Comparison of ENCODE assay signal across 9 cellular contexts in genomic region chr2:238513346-238513745, GRCh38.
DNase-seq lines count a peak whose midpoint lies in the region; ATAC-seq and TF ChIP-seq lines count a peak whose summit lies in the region.
"Had no signal": no experiment of that assay in that cellular context is flagged by ENCODE, and none has a peak within 500 bp of the region (broad histone marks: within the 10 kb centered on the region; RNA-seq: fewer than 3 reads in every experiment).

No MANE protein-coding gene starts in this region.

- peak; percentile 68 for DNase-seq in AG08395 (ENCODE audit: low spot score)
- no peak for DNase-seq in GM12864 (ENCODE audit: low read depth)
- DNase-seq in NCI-H82 treated with DMSO at 0.1 percent for 48 hours (lab: John Stamatoyannopoulos, UW; ENCODE audit: unreplicated experiment): peak; percentile 6
- peak; percentile 71 for DNase-seq in dermis blood vessel endothelial cell
- DNase-seq in progenitor cell of endocrine pancreas (ENCODE audit: low spot score, unreplicated experiment): no peak
- DNase-seq in NCI-H2107 treated with DMSO at 0.1 percent for 48 hours (lab: John Stamatoyannopoulos, UW; ENCODE audit: unreplicated experiment): no peak

- H3K9me3 Mint-ChIP-seq in progenitor cell of endocrine pancreas (ENCODE audit: low read depth): peaks cover 17% of the 10 kb centered on the region

- peaks cover 5% of the 10 kb centered on the region for H3K36me3 Mint-ChIP-seq in progenitor cell of endocrine pancreas (ENCODE audit: insufficient read depth)

- no peak overlapping the region for H3K4me3 ChIP-seq in GM12864 (ENCODE audit: low read depth, low read length)

- peaks cover 8% of the 10 kb centered on the region for H3K4me1 Mint-ChIP-seq in progenitor cell of endocrine pancreas (ENCODE audit: low read depth)
- H3K4me1 Mint-ChIP-seq: immature natural killer cell had no signal

- H3K4me3 Mint-ChIP-seq in progenitor cell of endocrine pancreas (ENCODE audit: low read depth): no peak overlapping the region
- H3K4me3 Mint-ChIP-seq: immature natural killer cell had no signal

- no peak for ATAC-seq in HG03280 (IDR thresholded peaks at IDR 0.05; ENCODE audit: unreplicated experiment)
- ATAC-seq in HG03159 (IDR thresholded peaks at IDR 0.05; ENCODE audit: unreplicated experiment): no peak

- no peak overlapping the region for H3K27ac Mint-ChIP-seq in progenitor cell of endocrine pancreas
- H3K27ac Mint-ChIP-seq: immature natural killer cell had no signal

- TF ChIP-seq CTCF in GM12864 (IDR thresholded peaks at IDR 0.05; ENCODE audit: low read depth, low read length, missing control alignments): peak; percentile 68
- peak; percentile 48 for TF ChIP-seq CTCF in progenitor cell of endocrine pancreas (IDR thresholded peaks at IDR 0.05; ENCODE audit: unreplicated experiment)

- no peaks in the 10 kb centered on the region for H3K27me3 Mint-ChIP-seq in progenitor cell of endocrine pancreas

Comparison
In these comparisons a context has a peak if more than half of its experiments do, and no peak if none do; other contexts are left out.
1. DNase-seq: peak in AG08395 (single experiment), NCI-H82 treated with DMSO at 0.1 percent for 48 hours (single experiment) and dermis blood vessel endothelial cell (single experiment); none in GM12864 (single experiment), progenitor cell of endocrine pancreas (single experiment) and NCI-H2107 treated with DMSO at 0.1 percent for 48 hours (single experiment).